In genomic region chr11:133153031-133153430, GRCh38 we compare ENCODE assay signal across 13 cellular contexts.
"Had no signal": no experiment of that assay in that cellular context is flagged by ENCODE, and none has a peak within 500 bp of the region (broad histone marks: within the 10 kb centered on the region; RNA-seq: fewer than 3 reads in every experiment).

No MANE protein-coding gene starts in this region.

- ATAC-seq: activated CD4-positive, CD25-positive, alpha-beta regulatory T cell treated with anti-CD3 and anti-CD28 coated beads, Interleukin-2, amount 50 U/mL, for 24 hours; activated naive CD4-positive, alpha-beta T cell treated with anti-CD3 and anti-CD28 coated beads, Interleukin-2, amount 50 U/mL, for 72 hours; esophagus mucosa; left lobe of liver; stimulated activated memory B cell treated with anti-CD40 and anti-IgM and Interleukin-4, amounts not matched to agents 10 μg/mL and 1 μg/mL and 100 μg/mL, for 72 hours had no signal

- DNase-seq: activated CD4-positive, alpha-beta T cell treated with anti-CD3 and anti-CD28 coated beads, Interleukin-2, amount 50 U/mL, for 4 hours; activated T-cell treated with anti-CD3 and anti-CD28 coated beads, Interleukin-2, amount 50 U/mL, for 1 hour; brain microvascular endothelial cell; immature natural killer cell; nephron progenitor cell; small intestine; T-helper 2 cell; trophoblast cell had no signal
